In genomic region chr3:32839714-32840085, GRCh38 we compare ENCODE assay signal across 1 cellular context.
TF ChIP-seq lines count a peak whose summit lies in the region.

No MANE protein-coding gene starts in this region.

TF ChIP-seq in H1, 55 proteins besides CTCF, POLR2A, EP300 and RAD21:
- no peak for TF ChIP-seq BACH1 (IDR thresholded peaks at IDR 0.05; ENCODE audit: low read length)
- TF ChIP-seq KDM5A (IDR thresholded peaks at IDR 0.05; ENCODE audit: low read length), result no peak
- no peak for TF ChIP-seq RXRA (IDR thresholded peaks at IDR 0.05; ENCODE audit: insufficient read depth, low read depth, low read length)
- no peak for TF ChIP-seq RNF2 (IDR thresholded peaks at IDR 0.05; ENCODE audit: borderline replicate concordance, low read depth, low read length, missing control alignments, poor library complexity, severe bottlenecking)
- TF ChIP-seq EZH2 (IDR thresholded peaks at IDR 0.05; ENCODE audit: low read depth, low read length, severe bottlenecking), result no peak
- TF ChIP-seq POLR2AphosphoS5 (IDR thresholded peaks at IDR 0.05; ENCODE audit: low read depth, low read length), result no peak; the same call in 1 of the 2 replicates
- no peak for TF ChIP-seq CEBPB (IDR thresholded peaks at IDR 0.05; ENCODE audit: low read depth, low read length)
- no peak for TF ChIP-seq PHF8 (conservative IDR thresholded peaks at IDR 0.05; ENCODE audit: low read depth, low read length)
- TF ChIP-seq, protein P1, sequence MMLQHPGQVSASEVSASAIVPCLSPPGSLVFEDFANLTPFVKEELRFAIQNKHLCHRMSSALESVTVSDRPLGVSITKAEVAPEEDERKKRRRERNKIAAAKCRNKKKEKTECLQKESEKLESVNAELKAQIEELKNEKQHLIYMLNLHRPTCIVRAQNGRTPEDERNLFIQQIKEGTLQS (IDR thresholded peaks at IDR 0.05; ENCODE audit: insufficient read depth, low read depth, low read length), result no peak
- no peak for TF ChIP-seq RFX5 (IDR thresholded peaks at IDR 0.05; ENCODE audit: borderline replicate concordance, low read depth, low read length)
- no peak for TF ChIP-seq GABPA (IDR thresholded peaks at IDR 0.05; ENCODE audit: borderline replicate concordance, insufficient read depth, low read length)
- no peak for TF ChIP-seq SIX5 (IDR thresholded peaks at IDR 0.05; ENCODE audit: low read depth, low read length)
- TF ChIP-seq TEAD4 (IDR thresholded peaks at IDR 0.05; ENCODE audit: low read depth, low read length), result no peak
- no peak for TF ChIP-seq SP2 (IDR thresholded peaks at IDR 0.05; ENCODE audit: low read length)
